ENCODE assay signal across 8 cellular contexts in the genomic region with DNA sequence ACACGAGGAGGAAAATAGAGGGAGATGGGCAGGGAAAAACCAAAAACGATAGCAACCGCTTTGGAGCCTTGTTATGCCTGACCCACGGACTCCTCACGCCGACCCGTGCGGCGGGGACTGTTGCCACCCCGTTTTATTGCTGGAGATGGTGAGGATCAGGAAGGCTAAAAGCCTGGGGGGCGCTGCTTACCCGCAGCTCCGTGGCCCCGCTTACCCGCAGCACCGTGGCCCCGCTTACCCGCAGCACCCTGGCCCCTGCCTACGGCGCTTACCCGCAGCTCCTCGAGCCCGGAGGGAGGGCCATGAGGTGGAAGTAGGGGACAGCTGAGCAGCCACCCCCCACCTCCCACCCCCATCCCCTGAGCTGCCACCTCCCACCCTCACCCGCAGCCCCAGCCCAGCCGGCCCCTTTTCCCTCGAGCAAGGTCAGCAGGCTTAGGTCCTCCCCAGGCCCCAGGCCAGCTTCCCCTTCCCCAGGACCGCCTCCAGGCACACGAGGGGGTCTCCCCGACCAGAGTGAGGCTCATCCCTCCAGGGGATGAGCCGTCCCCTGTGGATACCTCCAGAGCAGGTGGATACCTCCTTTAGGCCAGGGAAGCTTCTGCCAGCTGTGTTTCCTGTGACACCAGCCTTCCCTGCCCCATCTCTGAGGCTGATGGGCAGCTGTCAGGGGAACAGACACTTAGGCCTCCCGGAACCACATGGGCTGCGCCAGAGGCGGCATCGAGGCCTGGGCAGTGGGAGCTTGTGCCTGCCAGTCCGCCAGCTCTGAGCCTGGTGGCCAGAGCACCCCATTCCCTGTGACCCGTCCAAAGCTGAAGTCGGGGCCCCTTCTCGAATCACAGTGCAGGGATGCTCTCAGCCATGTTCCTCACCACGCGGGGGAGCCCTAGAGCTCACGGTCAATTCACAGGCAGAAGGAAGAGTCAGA.
DNase-seq lines count a peak whose midpoint lies in the region; ATAC-seq and TF ChIP-seq lines count a peak whose summit lies in the region.

No MANE protein-coding gene starts in this region.

- H3K4me1 Mint-ChIP-seq in activated CD8-positive, alpha-beta memory T cell treated with anti-CD3 and anti-CD28 coated beads, Interleukin-2, amount 10 ng/mL, durations not matched to agents 7 days and 5 days = peaks cover 14% of the 10 kb centered on the region
- H3K4me1 Mint-ChIP-seq in type B pancreatic cell (ENCODE audit: unreplicated experiment) = peaks cover 30% of the 10 kb centered on the region

- H4K20me1 ChIP-seq in osteoblast (ENCODE audit: insufficient read depth, low read length) = no peaks in the 10 kb centered on the region

- no peaks in the 10 kb centered on the region for H3K79me2 ChIP-seq in osteoblast (ENCODE audit: insufficient read depth, low read length)

- no peaks in the 10 kb centered on the region for H3K36me3 ChIP-seq in osteoblast (ENCODE audit: insufficient read depth, low read length)

- no peaks in the 10 kb centered on the region for H3K36me3 Mint-ChIP-seq in activated CD8-positive, alpha-beta memory T cell treated with anti-CD3 and anti-CD28 coated beads, Interleukin-2, amount 10 ng/mL, durations not matched to agents 7 days and 5 days
- no peaks in the 10 kb centered on the region for H3K36me3 Mint-ChIP-seq in type B pancreatic cell

- CTCF ChIA-PET in activated CD8-positive, alpha-beta memory T cell treated with anti-CD3 and anti-CD28 coated beads, Interleukin-2, amount 10 ng/mL, durations not matched to agents 7 days and 5 days (lab: Charles Lee) = interaction anchor here (0.5 to 14.2 kb wide), 34 partner anchors 9 to 888 kb away, joined by 3 to 609 read pairs (median 5); partner anchors contain the start of genes RALGPS1 and ZBTB43

- peaks cover 15% of the 10 kb centered on the region for H3K4me1 ChIP-seq in osteoblast (ENCODE audit: insufficient read depth, low read length)

- peak overlapping the region; percentile 58 for H3K4me2 ChIP-seq in osteoblast (ENCODE audit: insufficient read depth, low read length)

- peak overlapping the region; percentile 82 for H2AFZ ChIP-seq in osteoblast (ENCODE audit: low read length)

- TF ChIP-seq CTCF in osteoblast (IDR thresholded peaks at IDR 0.05; ENCODE audit: extremely low read depth, low read depth, low read length) = peak; percentile 68
- TF ChIP-seq CTCF in type B pancreatic cell (conservative IDR thresholded peaks at IDR 0.05) = peak; percentile 70

- DNase-seq in NCI-H2107 treated with DMSO at 0.1 percent for 48 hours (lab: John Stamatoyannopoulos, UW; ENCODE audit: unreplicated experiment) = peak; percentile 9
- no peak for DNase-seq in NCI-H2107 (lab: John Stamatoyannopoulos, UW)
- peak; percentile 48 for DNase-seq in NCI-H69 (lab: John Stamatoyannopoulos, UW)
- peak; percentile 83 for DNase-seq in activated CD8-positive, alpha-beta memory T cell treated with anti-CD3 and anti-CD28 coated beads, Interleukin-2, amount 10 ng/mL, durations not matched to agents 7 days and 5 days
- peak; percentile 41 to 69 for DNase-seq in erythroblast (lab: John Stamatoyannopoulos, UW)
- peak; percentile 83 for DNase-seq in osteoblast (ENCODE audit: insufficient read length, low spot score, missing footprints)
- no peak for DNase-seq in type B pancreatic cell (ENCODE audit: extremely low spot score, unreplicated experiment)

- H3K27ac ChIP-seq in osteoblast (ENCODE audit: low read depth, low read length) = no peak overlapping the region

- no peak overlapping the region for H3K4me3 Mint-ChIP-seq in activated CD8-positive, alpha-beta memory T cell treated with anti-CD3 and anti-CD28 coated beads, Interleukin-2, amount 10 ng/mL, durations not matched to agents 7 days and 5 days
- H3K4me3 Mint-ChIP-seq in type B pancreatic cell = no peak overlapping the region

- no peaks in the 10 kb centered on the region for H3K9me3 ChIP-seq in osteoblast (ENCODE audit: low read depth, low read length)

- TF ChIP-seq POLR2A in erythroblast (IDR thresholded peaks at IDR 0.05; ENCODE audit: low read length) = no peak

- no peaks in the 10 kb centered on the region for H3K9me3 Mint-ChIP-seq in activated CD8-positive, alpha-beta memory T cell treated with anti-CD3 and anti-CD28 coated beads, Interleukin-2, amount 10 ng/mL, durations not matched to agents 7 days and 5 days (ENCODE audit: low read depth)
- no peaks in the 10 kb centered on the region for H3K9me3 Mint-ChIP-seq in type B pancreatic cell

- peak overlapping the region; percentile 30 for H3K4me3 ChIP-seq in osteoblast (ENCODE audit: insufficient read depth, low read length)

- peak; percentile 80 for ATAC-seq in activated CD8-positive, alpha-beta memory T cell treated with anti-CD3 and anti-CD28 coated beads, Interleukin-2, amount 10 ng/mL, durations not matched to agents 7 days and 5 days
- no peak for ATAC-seq in HG02852 (IDR thresholded peaks at IDR 0.05; ENCODE audit: unreplicated experiment)

- H3K27me3 ChIP-seq in osteoblast (ENCODE audit: insufficient read depth, low read length) = peaks cover 40% of the 10 kb centered on the region

- no peak overlapping the region for H3K27ac Mint-ChIP-seq in activated CD8-positive, alpha-beta memory T cell treated with anti-CD3 and anti-CD28 coated beads, Interleukin-2, amount 10 ng/mL, durations not matched to agents 7 days and 5 days
- peak overlapping the region; percentile 89 for H3K27ac Mint-ChIP-seq in type B pancreatic cell

- peaks cover 37% of the 10 kb centered on the region for H3K27me3 Mint-ChIP-seq in activated CD8-positive, alpha-beta memory T cell treated with anti-CD3 and anti-CD28 coated beads, Interleukin-2, amount 10 ng/mL, durations not matched to agents 7 days and 5 days
- peaks cover 58% of the 10 kb centered on the region for H3K27me3 Mint-ChIP-seq in type B pancreatic cell

Comparison
In these comparisons a context has a peak if more than half of its experiments do, and no peak if none do; other contexts are left out.
1. DNase-seq: peak in NCI-H2107 treated with DMSO at 0.1 percent for 48 hours (single experiment), NCI-H69 (single experiment), activated CD8-positive, alpha-beta memory T cell treated with anti-CD3 and anti-CD28 coated beads, Interleukin-2, amount 10 ng/mL, durations not matched to agents 7 days and 5 days (single experiment), erythroblast (2 of 2) and osteoblast (single experiment); none in NCI-H2107 (single experiment) and type B pancreatic cell (single experiment).